8 cellular contexts compared by ENCODE assay signal in genomic region chr7:47180268-47180826, GRCh38.
A peak's percentile ranks its signal among the peaks of the same experiment; 100 is the strongest.
DNase-seq lines count a peak whose midpoint lies in the region; ATAC-seq and TF ChIP-seq lines count a peak whose summit lies in the region.

No MANE protein-coding gene starts in this region.

- intact Hi-C loops in body of pancreas (cut with DNase I) (no loop called here), stomach (cut with DNase I; ENCODE audit: low total_unique reads) (no loop called here)

- H3K36me3 Mint-ChIP-seq in activated T-cell treated with anti-CD3 and anti-CD28 coated beads, Interleukin-2, amount 50 U/mL, for 24 hours (ENCODE audit: low read depth): no peaks in the 10 kb centered on the region

- no peaks in the 10 kb centered on the region for H3K4me1 Mint-ChIP-seq in activated T-cell treated with anti-CD3 and anti-CD28 coated beads, Interleukin-2, amount 50 U/mL, for 24 hours (ENCODE audit: low read depth)

- H3K27me3 ChIP-seq in body of pancreas (no peaks in the 10 kb centered on the region), stomach (no peaks in the 10 kb centered on the region)

- H3K9me3 ChIP-seq in body of pancreas (no peaks in the 10 kb centered on the region), stomach (no peaks in the 10 kb centered on the region)

- TF ChIP-seq CTCF in HFF-Myc (IDR thresholded peaks at IDR 0.05; ENCODE audit: low read depth, low read length, missing control alignments) (peak; percentile 91), body of pancreas (IDR thresholded peaks at IDR 0.05) (peak; percentile 54 to 91 (median 80)), stomach (IDR thresholded peaks at IDR 0.05) (peak in 5 of 7 experiments; percentile 58 to 73 (median 64))

- no peak overlapping the region for H3K27ac ChIP-seq in body of pancreas
- H3K27ac ChIP-seq in stomach: no peak overlapping the region

- peaks cover 9% of the 10 kb centered on the region for H3K9me3 Mint-ChIP-seq in activated T-cell treated with anti-CD3 and anti-CD28 coated beads, Interleukin-2, amount 50 U/mL, for 24 hours

- peak; percentile 66 for ATAC-seq in body of pancreas

- DNase-seq in activated CD4-positive, alpha-beta T cell treated with anti-CD3 and anti-CD28 coated beads, Interleukin-2, amount 50 U/mL, for 48 hours: peak; percentile 1 to 12
- DNase-seq in activated CD4-positive, alpha-beta T cell treated with anti-CD3 and anti-CD28 coated beads for 4 hours: no peak
- DNase-seq in HFF-Myc (ENCODE audit: extremely low read depth, low read depth): peak; percentile 52
- peak; percentile 93 for DNase-seq in NCI-H2171 treated with DMSO at 0.1 percent for 48 hours (lab: John Stamatoyannopoulos, UW)
- peak; percentile 67 to 76 (median 70) for DNase-seq in body of pancreas
- DNase-seq in islet precursor cell: peak; percentile 66
- DNase-seq in stomach: peak; percentile 43
- no peak for DNase-seq in activated T-cell treated with anti-CD3 and anti-CD28 coated beads, Interleukin-2, amount 50 U/mL, for 24 hours

- no peak overlapping the region for H3K27ac Mint-ChIP-seq in activated T-cell treated with anti-CD3 and anti-CD28 coated beads, Interleukin-2, amount 50 U/mL, for 24 hours

- H3K4me3 ChIP-seq in HFF-Myc (replicated peaks; ENCODE audit: low read depth, low read length) (no peak overlapping the region), body of pancreas (no peak overlapping the region), stomach (no peak overlapping the region)

- TF ChIP-seq POLR2A in body of pancreas (IDR thresholded peaks at IDR 0.05) (no peak), stomach (IDR thresholded peaks at IDR 0.05) (no peak)

- 28 to 35% methylated on average over 5 of the region's 5 CpGs for WGBS in body of pancreas, 2 donors
- WGBS in stomach, 5 donors: 34 to 40% (median 36%) methylated on average over 5 of the region's 5 CpGs

- no peak for TF ChIP-seq EP300 in stomach (IDR thresholded peaks at IDR 0.05)

- H3K4me1 ChIP-seq in body of pancreas (peaks cover 57% of the 10 kb centered on the region), stomach (peaks cover 9 to 52% (median 24%) of the 10 kb centered on the region in 4 donors)

- peaks cover 3% of the 10 kb centered on the region for H3K27me3 Mint-ChIP-seq in activated T-cell treated with anti-CD3 and anti-CD28 coated beads, Interleukin-2, amount 50 U/mL, for 24 hours

- H3K36me3 ChIP-seq in body of pancreas (replicated peaks in 1 of 2; ENCODE audit: insufficient read depth in 1 of 2, low read depth in 2 of 2): no peaks in the 10 kb centered on the region
- no peaks in the 10 kb centered on the region for H3K36me3 ChIP-seq in stomach

- H3K4me3 Mint-ChIP-seq in activated T-cell treated with anti-CD3 and anti-CD28 coated beads, Interleukin-2, amount 50 U/mL, for 24 hours: no peak overlapping the region

Comparison
In these comparisons a context has a peak if more than half of its experiments do, and no peak if none do; other contexts are left out.
1. DNase-seq: peak in activated CD4-positive, alpha-beta T cell treated with anti-CD3 and anti-CD28 coated beads, Interleukin-2, amount 50 U/mL, for 48 hours (2 of 2), HFF-Myc (single experiment), NCI-H2171 treated with DMSO at 0.1 percent for 48 hours (single experiment), body of pancreas (4 of 4), islet precursor cell (single experiment) and stomach (single experiment); none in activated CD4-positive, alpha-beta T cell treated with anti-CD3 and anti-CD28 coated beads for 4 hours (0 of 2) and activated T-cell treated with anti-CD3 and anti-CD28 coated beads, Interleukin-2, amount 50 U/mL, for 24 hours (single experiment).
2. Peak in every context shown above with its lines, with median percentiles within 50 percentile points of each other: CTCF ChIP-seq.